ENCODE assay signal across 1 cellular context in genomic region chr7:116968626-116969025, GRCh38.
TF ChIP-seq lines count a peak whose summit lies in the region.

No MANE protein-coding gene starts in this region.

TF ChIP-seq in GM23338, 12 proteins besides CTCF, POLR2A, EP300 and RAD21 (continued from another document):
- TF ChIP-seq ZNF462 (CRISPR knock-in tag; IDR thresholded peaks at IDR 0.05) (no peak), ZNF331 (CRISPR knock-in tag; IDR thresholded peaks at IDR 0.05; ENCODE audit: low read depth) (no peak), NANOG (IDR thresholded peaks at IDR 0.05; ENCODE audit: borderline replicate concordance) (no peak), STAT1 (IDR thresholded peaks at IDR 0.05; ENCODE audit: unreplicated experiment) (no peak), REST (IDR thresholded peaks at IDR 0.05; ENCODE audit: unreplicated experiment) (no peak), ETS1 (IDR thresholded peaks at IDR 0.05) (no peak)
